Comparison of ENCODE assay signal across 14 cellular contexts in genomic region chr5:84113246-84114118, GRCh38.
DNase-seq lines count a peak whose midpoint lies in the region; ATAC-seq and TF ChIP-seq lines count a peak whose summit lies in the region.
"Had no signal": no experiment of that assay in that cellular context is flagged by ENCODE, and none has a peak within 500 bp of the region (broad histone marks: within the 10 kb centered on the region; RNA-seq: fewer than 3 reads in every experiment).

No MANE protein-coding gene starts in this region.

- H3K36me3 Mint-ChIP-seq in Calu3 (ENCODE audit: insufficient read depth, unreplicated experiment) (no peaks in the 10 kb centered on the region), glutamatergic neuron (ENCODE audit: unreplicated experiment) (no peaks in the 10 kb centered on the region)

- H3K9me3 Mint-ChIP-seq in Calu3 (ENCODE audit: low read depth, unreplicated experiment) (no peaks in the 10 kb centered on the region), glutamatergic neuron (ENCODE audit: unreplicated experiment) (peaks cover 2% of the 10 kb centered on the region)

- DNase-seq in Calu3 = peak; percentile 27
- peak; percentile 26 for DNase-seq in M059J (ENCODE audit: low read depth)
- peak; percentile 3 for DNase-seq in RKO (ENCODE audit: low spot score)
- DNase-seq in glutamatergic neuron = no peak
- no peak for DNase-seq in inferior parietal cortex (ENCODE audit: extremely low spot score)
- no peak for DNase-seq in DMS79 treated with DMSO at 0.1 percent for 48 hours (lab: John Stamatoyannopoulos, UW)
- DNase-seq: activated CD4-positive, alpha-beta T cell treated with anti-CD3 and anti-CD28 coated beads for 36 hours; activated gamma-delta T cell; gastrocnemius medialis; SIG-M5; thyroid gland had no signal

- intact Hi-C loops in Calu3 (cut with micrococcal nuclease; ENCODE audit: unreplicated experiment) = no loop called here

- H3K27me3 Mint-ChIP-seq in Calu3 (ENCODE audit: unreplicated experiment) (no peaks in the 10 kb centered on the region), glutamatergic neuron (ENCODE audit: unreplicated experiment) (no peaks in the 10 kb centered on the region)
- H3K27me3 Mint-ChIP-seq: activated CD4-positive, alpha-beta T cell treated with anti-CD3 and anti-CD28 coated beads for 36 hours; B cell had no signal

- ATAC-seq in HG03457 (IDR thresholded peaks at IDR 0.05; ENCODE audit: unreplicated experiment) = no peak
- ATAC-seq in GM19463 (IDR thresholded peaks at IDR 0.05; ENCODE audit: unreplicated experiment) = no peak
- ATAC-seq: activated CD4-positive, alpha-beta T cell treated with anti-CD3 and anti-CD28 coated beads for 36 hours; gastrocnemius medialis had no signal

- CTCF ChIA-PET in Calu3 (lab: Charles Lee) = no interaction called here

- no peak overlapping the region for H3K4me3 Mint-ChIP-seq in Calu3 (ENCODE audit: low read depth, unreplicated experiment)
- H3K4me3 Mint-ChIP-seq in glutamatergic neuron (ENCODE audit: unreplicated experiment) = peak overlapping the region; percentile 55
- H3K4me3 Mint-ChIP-seq: activated CD4-positive, alpha-beta T cell treated with anti-CD3 and anti-CD28 coated beads for 36 hours; B cell had no signal

- BruUV-seq in Calu3 (replicated peaks; lab: Mats Ljungman, UMichigan) = no TSS peak

- H3K4me1 Mint-ChIP-seq in Calu3 (ENCODE audit: low read depth, unreplicated experiment) (no peaks in the 10 kb centered on the region), glutamatergic neuron (ENCODE audit: low read depth, unreplicated experiment) (peaks cover 47% of the 10 kb centered on the region)
- H3K4me1 Mint-ChIP-seq: activated CD4-positive, alpha-beta T cell treated with anti-CD3 and anti-CD28 coated beads for 36 hours; B cell had no signal

- no peak overlapping the region for H3K27ac Mint-ChIP-seq in Calu3 (ENCODE audit: unreplicated experiment)
- peak overlapping the region; percentile 83 for H3K27ac Mint-ChIP-seq in glutamatergic neuron (ENCODE audit: unreplicated experiment)
- H3K27ac Mint-ChIP-seq: activated CD4-positive, alpha-beta T cell treated with anti-CD3 and anti-CD28 coated beads for 36 hours; B cell had no signal

- TF ChIP-seq CTCF in Calu3 (IDR thresholded peaks at IDR 0.05; ENCODE audit: unreplicated experiment) = no peak
- TF ChIP-seq CTCF in glutamatergic neuron (IDR thresholded peaks at IDR 0.05; ENCODE audit: partially characterized antibody, unreplicated experiment) = no peak

Comparison
In these comparisons a context has a peak if more than half of its experiments do, and no peak if none do; other contexts are left out.
1. DNase-seq: peak in Calu3 (single experiment), M059J (single experiment) and RKO (single experiment); none in glutamatergic neuron (single experiment), inferior parietal cortex (single experiment) and DMS79 treated with DMSO at 0.1 percent for 48 hours (single experiment).